17 cellular contexts compared by ENCODE assay signal in genomic region chr14:94677239-94677612, GRCh38.
DNase-seq lines count a peak whose midpoint lies in the region; ATAC-seq lines count a peak whose summit lies in the region.
"Had no signal": no experiment of that assay in that cellular context is flagged by ENCODE, and none has a peak within 500 bp of the region (broad histone marks: within the 10 kb centered on the region; RNA-seq: fewer than 3 reads in every experiment).

No MANE protein-coding gene starts in this region.

- H3K23ac ChIP-seq in mesenchymal stem cell (ENCODE audit: low read length in 2 of 2) = no peak overlapping the region

- H2AFZ ChIP-seq in mesenchymal stem cell (ENCODE audit: low read depth, low read length) = no peak overlapping the region
- H2AFZ ChIP-seq: GM23248 had no signal

- ATAC-seq in activated CD8-positive, alpha-beta memory T cell treated with anti-CD3 and anti-CD28 coated beads, Interleukin-2, amount 10 ng/mL, durations not matched to agents 7 days and 5 days = no peak
- no peak for ATAC-seq in left lobe of liver
- ATAC-seq in sciatic nerve = no peak
- ATAC-seq: HCT116 had no signal

- no peak overlapping the region for H3K4me3 Mint-ChIP-seq in activated CD8-positive, alpha-beta memory T cell treated with anti-CD3 and anti-CD28 coated beads, Interleukin-2, amount 10 ng/mL, durations not matched to agents 7 days and 5 days
- H3K4me3 Mint-ChIP-seq: CD8-positive, alpha-beta memory T cell had no signal

- H3K9ac ChIP-seq in mesenchymal stem cell (ENCODE audit: low read length) = no peak overlapping the region
- H3K9ac ChIP-seq: BLaER1, GM23248 had no signal

- H3K4me1 Mint-ChIP-seq in activated CD8-positive, alpha-beta memory T cell treated with anti-CD3 and anti-CD28 coated beads, Interleukin-2, amount 10 ng/mL, durations not matched to agents 7 days and 5 days = no peaks in the 10 kb centered on the region
- H3K4me1 Mint-ChIP-seq: CD8-positive, alpha-beta memory T cell had no signal

- H2BK120ac ChIP-seq in mesenchymal stem cell (ENCODE audit: low read depth, low read length) = no peak overlapping the region

- CTCF ChIA-PET in activated CD8-positive, alpha-beta memory T cell treated with anti-CD3 and anti-CD28 coated beads, Interleukin-2, amount 10 ng/mL, durations not matched to agents 7 days and 5 days (lab: Charles Lee) = no interaction called here

- no peak overlapping the region for H3K18ac ChIP-seq in mesenchymal stem cell (ENCODE audit: low read depth in 1 of 2, low read length in 2 of 2)

- no peak overlapping the region for H3K4me2 ChIP-seq in mesenchymal stem cell (ENCODE audit: low read length, poor library complexity, severe bottlenecking)
- H3K4me2 ChIP-seq: BLaER1 had no signal

- H4K91ac ChIP-seq in mesenchymal stem cell (ENCODE audit: low read length) = no peak overlapping the region

- H3K4me3 ChIP-seq in mesenchymal stem cell (ENCODE audit: insufficient read depth in 1 of 2, low read depth in 1 of 2, low read length in 2 of 2) = no peak overlapping the region
- H3K4me3 ChIP-seq: BLaER1, GM23248 had no signal

- peaks cover 8% of the 10 kb centered on the region for H3K4me1 ChIP-seq in mesenchymal stem cell (ENCODE audit: control insufficient read depth, insufficient read depth, low read depth, low read length)
- H3K4me1 ChIP-seq: BLaER1 had no signal

- peak; percentile 5 for DNase-seq in activated CD8-positive, alpha-beta memory T cell treated with anti-CD3 and anti-CD28 coated beads, Interleukin-2, amount 10 ng/mL, durations not matched to agents 7 days and 5 days
- no peak for DNase-seq in activated CD8-positive, alpha-beta memory T cell treated with anti-CD3 and anti-CD28 coated beads, Interleukin-2, amount 50 U/mL, for 48 hours
- DNase-seq in left lobe of liver (ENCODE audit: low spot score) = peak; percentile 16
- DNase-seq in sciatic nerve (ENCODE audit: low spot score) = peak; percentile 21
- no peak for DNase-seq in NOMO-1 treated with DMSO at 0.1 percent for 48 hours (lab: John Stamatoyannopoulos, UW; ENCODE audit: unreplicated experiment)
- DNase-seq in iPS-NIHi11 (ENCODE audit: low spot score) = no peak
- DNase-seq in mesenchymal stem cell = no peak
- DNase-seq: 8988T; AML-193; Caco-2; CD8-positive, alpha-beta memory T cell; DMS53; GF-D8; GM23248 had no signal

- H3K27me3 ChIP-seq in mesenchymal stem cell (ENCODE audit: control insufficient read depth in 1 of 2, insufficient read depth in 1 of 2, low read length in 2 of 2) = peaks cover 0 to 42% of the 10 kb centered on the region in 2 experiments
- H3K27me3 ChIP-seq: BLaER1 had no signal

- H3K14ac ChIP-seq in mesenchymal stem cell (ENCODE audit: low read length in 2 of 2) = no peak overlapping the region

- no peaks in the 10 kb centered on the region for H3K9me3 Mint-ChIP-seq in activated CD8-positive, alpha-beta memory T cell treated with anti-CD3 and anti-CD28 coated beads, Interleukin-2, amount 10 ng/mL, durations not matched to agents 7 days and 5 days (ENCODE audit: low read depth)

- H3K9me3 ChIP-seq in mesenchymal stem cell (ENCODE audit: control insufficient read depth, low read length) = no peaks in the 10 kb centered on the region
- H3K9me3 ChIP-seq: BLaER1, Caco-2 had no signal

- intact Hi-C loops in sciatic nerve (cut with DNase I) = no loop called here

- no peaks in the 10 kb centered on the region for H3K36me3 Mint-ChIP-seq in activated CD8-positive, alpha-beta memory T cell treated with anti-CD3 and anti-CD28 coated beads, Interleukin-2, amount 10 ng/mL, durations not matched to agents 7 days and 5 days
- H3K36me3 Mint-ChIP-seq: CD8-positive, alpha-beta memory T cell had no signal

- H2BK15ac ChIP-seq in mesenchymal stem cell (ENCODE audit: low read depth, poor library complexity, severe bottlenecking) = no peak overlapping the region

- H3K27me3 Mint-ChIP-seq in activated CD8-positive, alpha-beta memory T cell treated with anti-CD3 and anti-CD28 coated beads, Interleukin-2, amount 10 ng/mL, durations not matched to agents 7 days and 5 days = no peaks in the 10 kb centered on the region

- no peak overlapping the region for H4K8ac ChIP-seq in mesenchymal stem cell (ENCODE audit: low read length)

- no peaks in the 10 kb centered on the region for H3K79me1 ChIP-seq in mesenchymal stem cell (replicated peaks; ENCODE audit: low read length, poor library complexity, severe bottlenecking)

- H2BK5ac ChIP-seq in mesenchymal stem cell (ENCODE audit: low read depth, low read length, poor library complexity, severe bottlenecking) = no peak overlapping the region

- no peak overlapping the region for H3K27ac ChIP-seq in mesenchymal stem cell (ENCODE audit: low read length, poor library complexity, severe bottlenecking)
- H3K27ac ChIP-seq: BLaER1, GM23248, HL-60 had no signal

- WGBS in mesenchymal stem cell = 77% methylated on average over 4 of the region's 4 CpGs

- H3K27ac Mint-ChIP-seq in activated CD8-positive, alpha-beta memory T cell treated with anti-CD3 and anti-CD28 coated beads, Interleukin-2, amount 10 ng/mL, durations not matched to agents 7 days and 5 days = no peak overlapping the region
- H3K27ac Mint-ChIP-seq: CD8-positive, alpha-beta memory T cell had no signal

- H2BK12ac ChIP-seq in mesenchymal stem cell (ENCODE audit: low read length in 2 of 2) = no peak overlapping the region

- no peak overlapping the region for H3K4ac ChIP-seq in mesenchymal stem cell (ENCODE audit: low read depth in 1 of 2, low read length in 2 of 2)

- no peak overlapping the region for H2AK5ac ChIP-seq in mesenchymal stem cell (ENCODE audit: low read length, severe bottlenecking)

- no peaks in the 10 kb centered on the region for H3K36me3 ChIP-seq in mesenchymal stem cell (ENCODE audit: control insufficient read depth in 1 of 2, insufficient read depth in 2 of 2, low read depth in 1 of 2, low read length in 2 of 2)
- H3K36me3 ChIP-seq: BLaER1 had no signal

Comparison
In these comparisons a context has a peak if more than half of its experiments do, and no peak if none do; other contexts are left out.
1. DNase-seq: peak in activated CD8-positive, alpha-beta memory T cell treated with anti-CD3 and anti-CD28 coated beads, Interleukin-2, amount 10 ng/mL, durations not matched to agents 7 days and 5 days (single experiment), left lobe of liver (single experiment) and sciatic nerve (single experiment); none in activated CD8-positive, alpha-beta memory T cell treated with anti-CD3 and anti-CD28 coated beads, Interleukin-2, amount 50 U/mL, for 48 hours (single experiment), NOMO-1 treated with DMSO at 0.1 percent for 48 hours (single experiment), iPS-NIHi11 (single experiment) and mesenchymal stem cell (single experiment).